In the genomic region with DNA sequence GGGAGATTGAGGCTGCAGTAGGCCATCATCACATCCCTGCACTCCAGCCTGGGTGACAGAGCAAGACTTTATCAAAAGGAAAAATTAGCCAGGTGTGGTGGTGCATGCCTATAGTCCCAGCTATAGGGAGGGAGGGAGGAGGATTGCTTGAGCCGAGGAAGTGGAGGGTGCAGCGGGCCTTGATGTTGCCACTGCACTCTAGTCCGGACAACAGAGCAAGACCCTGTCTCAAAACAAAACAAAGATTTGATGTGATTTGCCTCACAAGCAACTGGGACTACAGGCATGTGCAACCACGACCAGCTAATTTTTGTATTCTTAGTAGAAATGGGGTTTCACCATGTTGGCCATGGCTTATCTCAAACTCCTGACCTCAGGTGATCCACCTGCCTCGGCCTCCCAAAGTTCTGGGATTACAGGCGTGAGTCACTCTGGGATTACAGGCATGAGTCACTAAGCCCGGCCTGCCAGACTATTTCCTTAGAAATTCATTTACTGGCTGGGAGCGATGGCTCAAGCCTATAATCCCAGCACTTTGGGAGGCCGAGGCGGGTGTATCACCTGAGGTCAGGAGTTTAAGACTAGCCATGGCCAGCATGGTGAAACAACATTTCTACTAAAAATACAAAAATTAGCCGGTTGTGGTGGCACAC, we compare ENCODE assay signal across 22 cellular contexts. TPM values are rescaled to one million over a fixed set of nuclear protein-coding genes. Genes with fewer than 3 reads are reported as not detected.
DNase-seq lines count a peak whose midpoint lies in the region; ATAC-seq, FAIRE-seq and TF ChIP-seq lines count a peak whose summit lies in the region.
"Had no signal": no experiment of that assay in that cellular context is flagged by ENCODE, and none has a peak within 500 bp of the region (broad histone marks: within the 10 kb centered on the region; RNA-seq: fewer than 3 reads in every experiment).

No MANE protein-coding gene starts in this region.

- in situ Hi-C loops in GM12878 (cut with MboI) = no loop called here

- H3K4me3 ChIP-seq in HEK293 (ENCODE audit: low read depth, low read length) (no peak overlapping the region), GM12878 (peak overlapping the region; percentile 10; the same call in 1 of the 2 replicates), mucosa of descending colon (no peak overlapping the region)
- H3K4me3 ChIP-seq: breast epithelium, hepatocyte, vagina had no signal

- H3K9ac ChIP-seq in GM12878 (ENCODE audit: control insufficient read depth, insufficient read depth, low read length) = no peak overlapping the region

- BruUV-seq in GM12878 (replicated peaks; lab: Mats Ljungman, UMichigan) = no TSS peak

- CTCF ChIA-PET in HEK293 (lab: Yijun Ruan, JAX) = interaction anchor here (0.6 to 0.7 kb wide), 2 partner anchors 38 to 48 kb away, joined by 3 read pairs; no protein-coding TSS in a partner anchor
- CTCF ChIA-PET in GM12878 (lab: Yijun Ruan, JAX) = interaction anchor here (1.0 to 1.2 kb wide), 2 partner anchors 51 to 139 kb away, joined by 3 to 4 read pairs; no protein-coding TSS in a partner anchor

- intact Hi-C loops in GM12878 (cut with micrococcal nuclease; ENCODE audit: unreplicated experiment) (loop anchor here (5.0 kb wide), 1 partner anchor 42 kb away; no protein-coding TSS in a partner anchor), mucosa of descending colon (cut with DNase I, micrococcal nuclease) (no loop called here)

- WGBS in GM12878 (ENCODE audit: insufficient coverage, insufficient replicate concordance, low lambda C conversion rate, missing lambda C conversion rate) = 36% methylated on average over 11 of the region's 11 CpGs

- peaks cover 27% of the 10 kb centered on the region for H3K4me1 ChIP-seq in HEK293 (ENCODE audit: control insufficient read depth, insufficient read depth, low read length)
- H3K4me1 ChIP-seq in GM12878 (ENCODE audit: control insufficient read depth, insufficient read depth, low read length) = peaks cover 54% of the 10 kb centered on the region
- H3K4me1 ChIP-seq in mucosa of descending colon (ENCODE audit: low read depth) = peaks cover 10% of the 10 kb centered on the region
- H3K4me1 ChIP-seq: BE2C, breast epithelium had no signal

- H3K27me3 ChIP-seq in GM12878 (replicated peaks in 1 of 2; ENCODE audit: control insufficient read depth in 2 of 2, insufficient read depth in 2 of 2, low read length in 1 of 2) = no peaks in the 10 kb centered on the region
- H3K27me3 ChIP-seq: BE2C, breast epithelium, hepatocyte, vagina had no signal

- POLR2A ChIA-PET in HEK293 (lab: Yijun Ruan, JAX) = no interaction called here
- POLR2A ChIA-PET in GM12878 (lab: Charles Lee) = interaction anchor here (0.6 kb wide), 1 partner anchor 19 kb away, joined by 4 read pairs; no protein-coding TSS in a partner anchor

- no peaks in the 10 kb centered on the region; the same call in 1 of the 2 replicates for H4K20me1 ChIP-seq in GM12878 (ENCODE audit: control insufficient read depth, insufficient read depth)

- no peak for TF ChIP-seq POLR2A in GM12878 (IDR thresholded peaks at IDR 0.05; ENCODE audit: low read depth, low read length)

- TF ChIP-seq CTCF in HEK293 (tag by site-specific recombination; IDR thresholded peaks at IDR 0.05) (no peak), GM12878 (IDR thresholded peaks at IDR 0.05 in 2 of 3, conservative IDR thresholded peaks at IDR 0.05 in 1 of 3; ENCODE audit: control insufficient read depth in 2 of 3, extremely low read depth in 1 of 3, insufficient read depth in 1 of 3, low read depth in 3 of 3, low read length in 3 of 3) (no peak), mucosa of descending colon (IDR thresholded peaks at IDR 0.05) (no peak)

- peaks cover 94% of the 10 kb centered on the region for H3K79me2 ChIP-seq in GM12878 (ENCODE audit: control insufficient read depth, insufficient read depth, low read length)

- ATAC-seq in GM12878 (no peak), mucosa of descending colon (peak; percentile 82), GM21515 (IDR thresholded peaks at IDR 0.05; ENCODE audit: unreplicated experiment) (no peak)
- ATAC-seq: natural killer cell had no signal

- H3K9me3 ChIP-seq in HEK293 (ENCODE audit: control insufficient read depth, insufficient read depth, low read depth, low read length) (no peaks in the 10 kb centered on the region), GM12878 (replicated peaks; ENCODE audit: control insufficient read depth, insufficient read depth, low read length) (no peaks in the 10 kb centered on the region), mucosa of descending colon (no peaks in the 10 kb centered on the region)
- H3K9me3 ChIP-seq: BE2C, breast epithelium, vagina had no signal

- no peak for TF ChIP-seq RAD21 in GM12878 (IDR thresholded peaks at IDR 0.05; ENCODE audit: insufficient read depth, low read depth, low read length)

- no peak overlapping the region for H2AFZ ChIP-seq in GM12878 (ENCODE audit: control insufficient read depth, low read depth, low read length)
- H2AFZ ChIP-seq: hepatocyte had no signal

- SMC1A ChIA-PET in GM12878 (lab: Charles Lee; ENCODE audit: uncharacterized antibody, unreplicated experiment) = interaction anchor here (1.0 to 2.8 kb wide), 3 partner anchors 14 to 50 kb away, joined by 4 to 16 read pairs (median 5); no protein-coding TSS in a partner anchor

- TF ChIP-seq EP300 in GM12878 (IDR thresholded peaks at IDR 0.05; ENCODE audit: borderline replicate concordance in 1 of 2, control insufficient read depth in 1 of 2, low read depth in 2 of 2, low read length in 2 of 2) = no peak

- H3K4me2 ChIP-seq in GM12878 (ENCODE audit: control insufficient read depth, insufficient read depth) = peak overlapping the region; percentile 50; the same call in 1 of the 2 replicates
- H3K4me2 ChIP-seq: hepatocyte had no signal

- H3K36me3 ChIP-seq in HEK293 (ENCODE audit: control insufficient read depth in 2 of 2, insufficient read depth in 1 of 2, low read length in 2 of 2) (no peaks in the 10 kb centered on the region; a peak in 1 of 3 replicates), GM12878 (ENCODE audit: control insufficient read depth in 2 of 2, insufficient read depth in 2 of 2, low read length in 1 of 2) (peaks cover 2 to 10% of the 10 kb centered on the region in 2 experiments; a peak in 3 of 4 replicates), mucosa of descending colon (ENCODE audit: low read depth) (no peaks in the 10 kb centered on the region)
- H3K36me3 ChIP-seq: BE2C, breast epithelium, vagina had no signal

- peak; percentile 45 for DNase-seq in ELF-1 (ENCODE audit: low read depth, low spot score)
- no peak for DNase-seq in GM12878 (ENCODE audit: low read depth, low spot score)
- peak in 1 of 3 donors; percentile 33 for DNase-seq in mucosa of descending colon
- no peak for DNase-seq in GOT3 (lab: John Stamatoyannopoulos, UW)
- no peak for DNase-seq in NCI-H146 (lab: John Stamatoyannopoulos, UW)
- DNase-seq: activated CD4-positive, CD25-positive, alpha-beta regulatory T cell treated with anti-CD3 and anti-CD28 coated beads, Interleukin-2, amount 50 U/mL, for 72 hours; BE2C; GDM1; KBM-7; natural killer cell; NCI-H2029; posterior cingulate gyrus; SIG-M5; stimulated activated CD8-positive, alpha-beta memory T cell treated with anti-CD3 and anti-CD28 coated beads, Interleukin-4, amount 100 ng/mL, for 48 hours; substantia nigra had no signal

- H3K27ac ChIP-seq in HEK293 (ENCODE audit: extremely low read depth, low read depth, low read length) (peak overlapping the region; percentile 4; the same call in 1 of the 2 replicates), GM12878 (ENCODE audit: control insufficient read depth, insufficient read depth) (peak overlapping the region; percentile 46)
- H3K27ac ChIP-seq: breast epithelium, hepatocyte, vagina had no signal

- RAD21 ChIA-PET in GM12878 (lab: Charles Lee; ENCODE audit: unreplicated experiment) = interaction anchor here (0.6 to 0.8 kb wide), 2 partner anchors 139 to 155 kb away, joined by 3 read pairs; no protein-coding TSS in a partner anchor

- no peak for FAIRE-seq in GM12878 (lab: Jason Lieb, UNC)
- FAIRE-seq: GM12892, islet of Langerhans had no signal

TF ChIP-seq in HEK293, 187 proteins besides CTCF, POLR2A, EP300 and RAD21 (continues in another document):
- TF ChIP-seq ZNF366 (tag by site-specific recombination; conservative IDR thresholded peaks at IDR 0.05) (no peak), ZBTB17 (tag by site-specific recombination; IDR thresholded peaks at IDR 0.05) (peak; percentile 32; the same call in 1 of the 2 replicates), ZEB2 (tag by site-specific recombination; IDR thresholded peaks at IDR 0.05) (peak; percentile 75), ZNF174 (tag by site-specific recombination; IDR thresholded peaks at IDR 0.05) (no peak)

RNA-seq across cellular contexts. Expression of a gene that starts 11.5 kb away (rescaled TPM):
- total RNA-seq in GM12878 (2013; cell fraction: nucleolus; rRNA removed) = 55.1 and 58.6 TPM in 2 replicates
- total RNA-seq in GM12878 (2014; rRNA removed) = 83.7 and 84.4 TPM in 2 replicates
- 48.0 and 51.9 TPM in 2 replicates for total RNA-seq in GM12878 (2014; rRNA removed; fragmentation: Illumina TruSeq; extraction: Trizol)
- 123 and 131 TPM in 2 replicates for total RNA-seq in GM12878 (2021)
- 43.3 TPM for polyA plus RNA-seq in GM12878 (2011; ENCODE audit: low read depth)
- polyA plus RNA-seq in GM12878 (2011; rRNA removed) = 95.7 and 128 TPM in 2 replicates
- polyA plus RNA-seq in GM12878 (2011; cell fraction: cytosol; rRNA removed) = 50.6 and 51.7 TPM in 2 replicates
- 30.8 and 36.2 TPM in 2 replicates for polyA plus RNA-seq in GM12878 (2011; cell fraction: nucleus; rRNA removed)
- polyA plus RNA-seq in GM12878 (2012) = 63.2 and 89.0 TPM in 2 replicates
- polyA plus RNA-seq in GM12878 (2014; fragmentation: Illumina TruSeq; extraction: Trizol) = 69.3 and 85.9 TPM in 2 replicates
- 10 to 100 TPM; 24.4 to 35.2 TPM for polyA plus RNA-seq in GM12878 (2014; fragmentation: Nextera tagmentation; extraction: Ambion mirVana)
- polyA plus RNA-seq in GM12878 (2014; rRNA removed) = 70.3 and 74.0 TPM in 2 replicates
- 100 to 1,000 TPM; 119 to 139 TPM for polyA plus RNA-seq in GM12878 (2016; fragmentation: Nextera tagmentation; extraction: Ambion mirVana)
- 43.7 and 60.8 TPM in 2 replicates for polyA minus RNA-seq in GM12878 (2011; rRNA and poly(A)+ RNA removed)
- 33.3 and 55.7 TPM in 2 replicates for polyA minus RNA-seq in GM12878 (2011; cell fraction: cytosol; rRNA and poly(A)+ RNA removed)
- 19.8 and 42.3 TPM in 2 replicates for polyA minus RNA-seq in GM12878 (2011; cell fraction: nucleus; rRNA and poly(A)+ RNA removed)
- total RNA-seq in mucosa of descending colon = 100 to 1,000 TPM in 1 of 3 donors, 10 to 100 TPM in 2; 51.9 to 103 (median 56.7) TPM
